ENCODE assay signal across 1 cellular context in genomic region chr17:12789075-12789975, GRCh38.
A peak's percentile ranks its signal among the peaks of the same experiment; 100 is the strongest.
TF ChIP-seq lines count a peak whose summit lies in the region.

TSS of gene ARHGAP44 (plus strand) at chr17:12789498. CDS start at chr17:12789839, 341 bp downstream.

TF ChIP-seq in HEK293, 187 proteins besides CTCF, POLR2A, EP300 and RAD21 (continued from another document and continues in another):
- TF ChIP-seq ZNF174 (tag by site-specific recombination; IDR thresholded peaks at IDR 0.05) (no peak), ZNF677 (tag by site-specific recombination; IDR thresholded peaks at IDR 0.05) (no peak), GLIS1 (tag by site-specific recombination; IDR thresholded peaks at IDR 0.05) (no peak), PRDM1 (tag by site-specific recombination; IDR thresholded peaks at IDR 0.05) (no peak), ZBTB21 (tag by site-specific recombination; IDR thresholded peaks at IDR 0.05) (no peak), ZSCAN16 (tag by site-specific recombination; IDR thresholded peaks at IDR 0.05) (no peak), FEZF1 (tag by site-specific recombination; IDR thresholded peaks at IDR 0.05) (no peak), ZNF777 (tag by site-specific recombination; IDR thresholded peaks at IDR 0.05; ENCODE audit: borderline replicate concordance) (0 out of 2 replicates have a peak, but pooled peaks have one; percentile 62), TRIM28 (IDR thresholded peaks at IDR 0.05; ENCODE audit: borderline replicate concordance, low read length) (no peak), ZFP41 (tag by site-specific recombination; IDR thresholded peaks at IDR 0.05; ENCODE audit: borderline replicate concordance) (no peak), ZNF239 (tag by site-specific recombination; IDR thresholded peaks at IDR 0.05) (no peak), SP2 (tag by site-specific recombination; IDR thresholded peaks at IDR 0.05) (no peak), EGR2 (tag by site-specific recombination; IDR thresholded peaks at IDR 0.05; ENCODE audit: low read depth) (peak; percentile 46), ZNF350 (tag by site-specific recombination; IDR thresholded peaks at IDR 0.05) (no peak), ZNF433 (tag by site-specific recombination; IDR thresholded peaks at IDR 0.05; ENCODE audit: low read depth) (no peak), ZNF416 (tag by site-specific recombination; IDR thresholded peaks at IDR 0.05) (no peak), KLF1 (tag by site-specific recombination; IDR thresholded peaks at IDR 0.05) (no peak), ZNF596 (tag by site-specific recombination; IDR thresholded peaks at IDR 0.05) (0 out of 2 replicates have a peak, but pooled peaks have one; percentile 28), ZNF501 (tag by site-specific recombination; IDR thresholded peaks at IDR 0.05) (0 out of 2 replicates have a peak, but pooled peaks have one; percentile 16), ZFP69B (tag by site-specific recombination; IDR thresholded peaks at IDR 0.05) (no peak), ZNF426 (tag by site-specific recombination; IDR thresholded peaks at IDR 0.05) (no peak), SCRT2 (tag by site-specific recombination; IDR thresholded peaks at IDR 0.05) (no peak), ZBTB20 (tag by site-specific recombination; IDR thresholded peaks at IDR 0.05) (peak; percentile 81), ZNF518A (tag by site-specific recombination; conservative IDR thresholded peaks at IDR 0.05; ENCODE audit: low read depth) (no peak), ZNF341 (tag by site-specific recombination; IDR thresholded peaks at IDR 0.05; ENCODE audit: low read depth) (no peak), ZNF391 (tag by site-specific recombination; IDR thresholded peaks at IDR 0.05; ENCODE audit: borderline replicate concordance, low read depth) (no peak), SETDB1 (IDR thresholded peaks at IDR 0.05; ENCODE audit: insufficient read length, low read length) (no peak), ZNF791 (tag by site-specific recombination; IDR thresholded peaks at IDR 0.05) (no peak), ZNF138 (tag by site-specific recombination; IDR thresholded peaks at IDR 0.05; ENCODE audit: borderline replicate concordance) (no peak), ZFHX2 (tag by site-specific recombination; conservative IDR thresholded peaks at IDR 0.05) (peak; percentile 51), ZNF600 (tag by site-specific recombination; IDR thresholded peaks at IDR 0.05) (peak; percentile 88; the same call in 1 of the 2 replicates), ZNF114 (tag by site-specific recombination; IDR thresholded peaks at IDR 0.05) (no peak), SCRT1 (tag by site-specific recombination; IDR thresholded peaks at IDR 0.05; ENCODE audit: borderline replicate concordance) (no peak), ZNF610 (tag by site-specific recombination; IDR thresholded peaks at IDR 0.05; ENCODE audit: borderline replicate concordance) (no peak), ZNF514 (tag by site-specific recombination; IDR thresholded peaks at IDR 0.05) (no peak), ZNF626 (tag by site-specific recombination; IDR thresholded peaks at IDR 0.05) (0 out of 2 replicates have a peak, but pooled peaks have one; percentile 21), HOXA7 (CRISPR knock-in tag; IDR thresholded peaks at IDR 0.05; ENCODE audit: borderline replicate concordance) (no peak), INSM2 (tag by site-specific recombination; IDR thresholded peaks at IDR 0.05) (no peak), HIC1 (tag by site-specific recombination; IDR thresholded peaks at IDR 0.05) (peak; percentile 83), ZNF48 (tag by site-specific recombination; IDR thresholded peaks at IDR 0.05) (no peak), ZXDB (tag by site-specific recombination; IDR thresholded peaks at IDR 0.05) (no peak)
- TF ChIP-seq, protein P1, sequence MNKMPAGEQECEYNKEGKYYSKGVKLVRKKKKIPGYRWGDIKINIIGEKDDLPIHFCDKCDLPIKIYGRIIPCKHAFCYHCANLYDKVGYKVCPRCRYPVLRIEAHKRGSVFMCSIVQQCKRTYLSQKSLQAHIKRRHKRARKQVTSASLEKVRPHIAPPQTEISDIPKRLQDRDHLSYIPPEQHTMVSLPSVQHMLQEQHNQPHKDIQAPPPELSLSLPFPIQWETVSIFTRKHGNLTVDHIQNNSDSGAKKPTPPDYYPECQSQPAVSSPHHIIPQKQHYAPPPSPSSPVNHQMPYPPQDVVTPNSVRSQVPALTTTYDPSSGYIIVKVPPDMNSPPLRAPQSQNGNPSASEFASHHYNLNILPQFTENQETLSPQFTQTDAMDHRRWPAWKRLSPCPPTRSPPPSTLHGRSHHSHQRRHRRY (tag by site-specific recombination; IDR thresholded peaks at IDR 0.05) = no peak
- TF ChIP-seq, protein P2, sequence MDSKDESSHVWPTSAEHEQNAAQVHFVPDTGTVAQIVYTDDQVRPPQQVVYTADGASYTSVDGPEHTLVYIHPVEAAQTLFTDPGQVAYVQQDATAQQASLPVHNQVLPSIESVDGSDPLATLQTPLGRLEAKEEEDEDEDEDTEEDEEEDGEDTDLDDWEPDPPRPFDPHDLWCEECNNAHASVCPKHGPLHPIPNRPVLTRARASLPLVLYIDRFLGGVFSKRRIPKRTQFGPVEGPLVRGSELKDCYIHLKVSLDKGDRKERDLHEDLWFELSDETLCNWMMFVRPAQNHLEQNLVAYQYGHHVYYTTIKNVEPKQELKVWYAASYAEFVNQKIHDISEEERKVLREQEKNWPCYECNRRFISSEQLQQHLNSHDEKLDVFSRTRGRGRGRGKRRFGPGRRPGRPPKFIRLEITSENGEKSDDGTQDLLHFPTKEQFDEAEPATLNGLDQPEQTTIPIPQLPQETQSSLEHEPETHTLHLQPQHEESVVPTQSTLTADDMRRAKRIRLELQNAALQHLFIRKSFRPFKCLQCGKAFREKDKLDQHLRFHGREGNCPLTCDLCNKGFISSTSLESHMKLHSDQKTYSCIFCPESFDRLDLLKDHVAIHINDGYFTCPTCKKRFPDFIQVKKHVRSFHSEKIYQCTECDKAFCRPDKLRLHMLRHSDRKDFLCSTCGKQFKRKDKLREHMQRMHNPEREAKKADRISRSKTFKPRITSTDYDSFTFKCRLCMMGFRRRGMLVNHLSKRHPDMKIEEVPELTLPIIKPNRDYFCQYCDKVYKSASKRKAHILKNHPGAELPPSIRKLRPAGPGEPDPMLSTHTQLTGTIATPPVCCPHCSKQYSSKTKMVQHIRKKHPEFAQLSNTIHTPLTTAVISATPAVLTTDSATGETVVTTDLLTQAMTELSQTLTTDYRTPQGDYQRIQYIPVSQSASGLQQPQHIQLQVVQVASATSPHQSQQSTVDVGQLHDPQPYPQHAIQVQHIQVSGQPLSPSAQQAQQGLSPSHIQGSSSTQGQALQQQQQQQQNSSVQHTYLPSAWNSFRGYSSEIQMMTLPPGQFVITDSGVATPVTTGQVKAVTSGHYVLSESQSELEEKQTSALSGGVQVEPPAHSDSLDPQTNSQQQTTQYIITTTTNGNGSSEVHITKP (tag by site-specific recombination; IDR thresholded peaks at IDR 0.05) = no peak
- TF ChIP-seq, protein P3, sequence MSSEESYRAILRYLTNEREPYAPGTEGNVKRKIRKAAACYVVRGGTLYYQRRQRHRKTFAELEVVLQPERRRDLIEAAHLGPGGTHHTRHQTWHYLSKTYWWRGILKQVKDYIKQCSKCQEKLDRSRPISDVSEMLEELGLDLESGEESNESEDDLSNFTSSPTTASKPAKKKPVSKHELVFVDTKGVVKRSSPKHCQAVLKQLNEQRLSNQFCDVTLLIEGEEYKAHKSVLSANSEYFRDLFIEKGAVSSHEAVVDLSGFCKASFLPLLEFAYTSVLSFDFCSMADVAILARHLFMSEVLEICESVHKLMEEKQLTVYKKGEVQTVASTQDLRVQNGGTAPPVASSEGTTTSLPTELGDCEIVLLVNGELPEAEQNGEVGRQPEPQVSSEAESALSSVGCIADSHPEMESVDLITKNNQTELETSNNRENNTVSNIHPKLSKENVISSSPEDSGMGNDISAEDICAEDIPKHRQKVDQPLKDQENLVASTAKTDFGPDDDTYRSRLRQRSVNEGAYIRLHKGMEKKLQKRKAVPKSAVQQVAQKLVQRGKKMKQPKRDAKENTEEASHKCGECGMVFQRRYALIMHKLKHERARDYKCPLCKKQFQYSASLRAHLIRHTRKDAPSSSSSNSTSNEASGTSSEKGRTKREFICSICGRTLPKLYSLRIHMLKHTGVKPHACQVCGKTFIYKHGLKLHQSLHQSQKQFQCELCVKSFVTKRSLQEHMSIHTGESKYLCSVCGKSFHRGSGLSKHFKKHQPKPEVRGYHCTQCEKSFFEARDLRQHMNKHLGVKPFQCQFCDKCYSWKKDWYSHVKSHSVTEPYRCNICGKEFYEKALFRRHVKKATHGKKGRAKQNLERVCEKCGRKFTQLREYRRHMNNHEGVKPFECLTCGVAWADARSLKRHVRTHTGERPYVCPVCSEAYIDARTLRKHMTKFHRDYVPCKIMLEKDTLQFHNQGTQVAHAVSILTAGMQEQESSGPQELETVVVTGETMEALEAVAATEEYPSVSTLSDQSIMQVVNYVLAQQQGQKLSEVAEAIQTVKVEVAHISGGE (tag by site-specific recombination; conservative IDR thresholded peaks at IDR 0.05; ENCODE audit: low read depth) = no peak
- TF ChIP-seq, protein P4, sequence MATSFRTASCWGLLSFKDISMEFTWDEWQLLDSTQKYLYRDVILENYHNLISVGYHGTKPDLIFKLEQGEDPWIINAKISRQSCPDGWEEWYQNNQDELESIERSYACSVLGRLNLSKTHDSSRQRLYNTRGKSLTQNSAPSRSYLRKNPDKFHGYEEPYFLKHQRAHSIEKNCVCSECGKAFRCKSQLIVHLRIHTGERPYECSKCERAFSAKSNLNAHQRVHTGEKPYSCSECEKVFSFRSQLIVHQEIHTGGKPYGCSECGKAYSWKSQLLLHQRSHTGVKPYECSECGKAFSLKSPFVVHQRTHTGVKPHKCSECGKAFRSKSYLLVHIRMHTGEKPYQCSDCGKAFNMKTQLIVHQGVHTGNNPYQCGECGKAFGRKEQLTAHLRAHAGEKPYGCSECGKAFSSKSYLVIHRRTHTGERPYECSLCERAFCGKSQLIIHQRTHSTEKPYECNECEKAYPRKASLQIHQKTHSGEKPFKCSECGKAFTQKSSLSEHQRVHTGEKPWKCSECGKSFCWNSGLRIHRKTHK (tag by site-specific recombination; IDR thresholded peaks at IDR 0.05) = no peak
- TF ChIP-seq, protein P5, sequence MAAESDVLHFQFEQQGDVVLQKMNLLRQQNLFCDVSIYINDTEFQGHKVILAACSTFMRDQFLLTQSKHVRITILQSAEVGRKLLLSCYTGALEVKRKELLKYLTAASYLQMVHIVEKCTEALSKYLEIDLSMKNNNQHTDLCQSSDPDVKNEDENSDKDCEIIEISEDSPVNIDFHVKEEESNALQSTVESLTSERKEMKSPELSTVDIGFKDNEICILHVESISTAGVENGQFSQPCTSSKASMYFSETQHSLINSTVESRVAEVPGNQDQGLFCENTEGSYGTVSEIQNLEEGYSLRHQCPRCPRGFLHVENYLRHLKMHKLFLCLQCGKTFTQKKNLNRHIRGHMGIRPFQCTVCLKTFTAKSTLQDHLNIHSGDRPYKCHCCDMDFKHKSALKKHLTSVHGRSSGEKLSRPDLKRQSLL (tag by site-specific recombination; IDR thresholded peaks at IDR 0.05) = peak; percentile 91
